9 cellular contexts compared by ENCODE assay signal in the genomic region with DNA sequence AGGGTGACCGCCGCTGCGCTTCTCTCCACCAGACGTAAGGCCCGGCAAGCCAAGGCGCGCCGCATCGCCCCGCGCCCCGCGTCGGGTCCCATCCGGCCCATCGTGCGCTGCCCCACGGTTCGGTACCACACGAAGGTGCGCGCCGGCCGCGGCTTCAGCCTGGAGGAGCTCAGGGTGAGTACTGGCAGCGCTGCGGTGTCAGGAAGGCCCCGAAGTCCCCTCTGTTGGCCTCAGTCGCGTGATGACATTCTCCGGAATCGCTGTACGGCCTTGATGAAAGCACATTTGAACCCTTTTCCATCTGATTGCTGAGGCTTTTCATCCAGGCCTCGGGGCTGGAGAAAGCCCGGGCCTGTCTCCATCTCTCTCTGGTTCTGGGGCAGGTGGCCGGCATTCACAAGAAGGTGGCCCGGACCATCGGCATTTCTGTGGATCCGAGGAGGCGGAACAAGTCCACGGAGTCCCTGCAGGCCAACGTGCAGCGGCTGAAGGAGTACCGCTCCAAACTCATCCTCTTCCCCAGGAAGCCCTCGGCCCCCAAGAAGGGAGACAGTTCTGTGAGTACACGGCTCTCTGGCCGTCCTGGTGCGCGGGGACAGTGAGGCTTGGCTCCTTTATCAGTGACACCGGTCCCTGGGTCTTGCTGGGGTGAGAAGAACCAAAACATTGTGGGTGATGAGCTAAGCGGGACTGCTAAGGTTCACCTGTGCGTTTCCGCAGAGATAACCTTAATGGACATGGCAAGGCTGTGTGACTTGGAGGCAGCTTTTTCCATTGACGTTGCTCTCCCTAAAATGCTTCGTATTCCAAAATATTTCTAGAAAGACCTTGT. TPM values are rescaled to one million over a fixed set of nuclear protein-coding genes. Genes with fewer than 3 reads are reported as not detected.
A peak's percentile ranks its signal among the peaks of the same experiment; 100 is the strongest.
DNase-seq lines count a peak whose midpoint lies in the region; ATAC-seq and TF ChIP-seq lines count a peak whose summit lies in the region.
"Had no signal": no experiment of that assay in that cellular context is flagged by ENCODE, and none has a peak within 500 bp of the region (broad histone marks: within the 10 kb centered on the region; RNA-seq: fewer than 3 reads in every experiment).

No MANE protein-coding gene starts in this region.

- peak overlapping the region; percentile 95 for H3K4me3 Mint-ChIP-seq in activated CD4-positive, alpha-beta T cell treated with anti-CD3 and anti-CD28 coated beads for 36 hours
- peak overlapping the region; percentile 92 for H3K4me3 Mint-ChIP-seq in activated naive CD8-positive, alpha-beta T cell

- POLR2A ChIA-PET in activated CD4-positive, alpha-beta T cell treated with anti-CD3 and anti-CD28 coated beads for 36 hours (lab: Charles Lee): interaction anchor here (1.1 kb wide), 1 partner anchor 54 kb away, joined by 3 read pairs; the partner anchor contains the start of gene SPG7

- ATAC-seq in activated CD4-positive, alpha-beta T cell treated with anti-CD3 and anti-CD28 coated beads for 36 hours: no peak
- ATAC-seq in GM18861 (IDR thresholded peaks at IDR 0.05; ENCODE audit: unreplicated experiment): no peak

- no peaks in the 10 kb centered on the region for H3K27me3 Mint-ChIP-seq in activated CD4-positive, alpha-beta T cell treated with anti-CD3 and anti-CD28 coated beads for 36 hours
- H3K27me3 Mint-ChIP-seq in activated naive CD8-positive, alpha-beta T cell: no peaks in the 10 kb centered on the region

- CTCF ChIA-PET in activated CD4-positive, alpha-beta T cell treated with anti-CD3 and anti-CD28 coated beads for 36 hours (lab: Charles Lee): no interaction called here

- H3K4me1 Mint-ChIP-seq in activated CD4-positive, alpha-beta T cell treated with anti-CD3 and anti-CD28 coated beads for 36 hours: peaks cover 55% of the 10 kb centered on the region
- H3K4me1 Mint-ChIP-seq in activated naive CD8-positive, alpha-beta T cell (ENCODE audit: low read depth): peaks cover 46% of the 10 kb centered on the region

- 9 to 15% methylated on average over 18 to 38 of the region's 55 CpGs for WGBS in testis, 2 donors

- peak overlapping the region; percentile 92 for H3K27ac Mint-ChIP-seq in activated CD4-positive, alpha-beta T cell treated with anti-CD3 and anti-CD28 coated beads for 36 hours
- peak overlapping the region; percentile 92 for H3K27ac Mint-ChIP-seq in activated naive CD8-positive, alpha-beta T cell

- peaks cover 51% of the 10 kb centered on the region for H3K36me3 Mint-ChIP-seq in activated CD4-positive, alpha-beta T cell treated with anti-CD3 and anti-CD28 coated beads for 36 hours (ENCODE audit: low read depth)
- H3K36me3 Mint-ChIP-seq in activated naive CD8-positive, alpha-beta T cell: peaks cover 9% of the 10 kb centered on the region

- intact Hi-C loops in activated CD4-positive, alpha-beta T cell treated with anti-CD3 and anti-CD28 coated beads for 36 hours (cut with DNase I, micrococcal nuclease): loop anchor here (2.0 to 5.0 kb wide), 5 partner anchors 74 to 1109 kb away; partner anchors contain the start of genes CDT1 (in 1 of the 2) and ZFPM1 (in 1 of the 2)
- intact Hi-C loops in testis (cut with DNase I; ENCODE audit: low total_unique reads): no loop called here

- peak overlapping the region; percentile 86 to 87 for H3K27ac ChIP-seq in testis

- TF ChIP-seq CTCF in kidney epithelial cell (IDR thresholded peaks at IDR 0.05; ENCODE audit: insufficient read depth, low read length, poor library complexity, severe bottlenecking) (no peak), testis (IDR thresholded peaks at IDR 0.05) (no peak)

- no peak for DNase-seq in activated CD4-positive, alpha-beta T cell treated with anti-CD3 and anti-CD28 coated beads for 36 hours
- no peak for DNase-seq in activated CD4-positive, alpha-beta T cell treated with anti-CD3 and anti-CD28 coated beads, Interleukin-2, amount 50 U/mL, for 4 hours
- DNase-seq in kidney epithelial cell (ENCODE audit: low read depth) (no peak), testis (no peak), NK-92 (lab: John Stamatoyannopoulos, UW; ENCODE audit: unreplicated experiment) (no peak), activated gamma-delta T cell treated with Interleukin-2 at 50 U/mL for 16 hours (no peak)

- no peaks in the 10 kb centered on the region for H3K9me3 ChIP-seq in testis

- no peak for TF ChIP-seq POLR2A in testis (IDR thresholded peaks at IDR 0.05)

- H3K36me3 ChIP-seq in kidney epithelial cell (ENCODE audit: control insufficient read depth, insufficient read depth, low read length) (peaks cover 8% of the 10 kb centered on the region), testis (ENCODE audit: low read depth, missing control alignments) (no peaks in the 10 kb centered on the region)

- no peaks in the 10 kb centered on the region for H3K9me3 Mint-ChIP-seq in activated CD4-positive, alpha-beta T cell treated with anti-CD3 and anti-CD28 coated beads for 36 hours (ENCODE audit: low read depth)
- no peaks in the 10 kb centered on the region for H3K9me3 Mint-ChIP-seq in activated naive CD8-positive, alpha-beta T cell (ENCODE audit: low read depth)

- H3K4me3 ChIP-seq in kidney epithelial cell (ENCODE audit: low read depth, low read length) (peak overlapping the region; percentile 63), testis (peak overlapping the region; percentile 55 to 94)

- no peaks in the 10 kb centered on the region for H3K27me3 ChIP-seq in kidney epithelial cell (ENCODE audit: control insufficient read depth, insufficient read depth, low read length)
- no peaks in the 10 kb centered on the region for H3K27me3 ChIP-seq in testis

- H3K4me1 ChIP-seq in testis: peaks cover 27% of the 10 kb centered on the region

RNA-seq across cellular contexts. Expression of gene RPL13, which starts 0.9 kb away (rescaled TPM):
- total RNA-seq in activated CD4-positive, alpha-beta T cell treated with anti-CD3 and anti-CD28 coated beads for 36 hours: 1,000 to 10,000 TPM; 2,518 to 3,038 TPM
- total RNA-seq in kidney epithelial cell (11,644 and 17,833 TPM in 2 replicates), testis (1,000 to 10,000 TPM; 1,952 to 3,862 TPM)
- polyA plus RNA-seq in testis (ENCODE audit: insufficient read depth, low read depth, low replicate concordance): 1,947 TPM

RNA-seq across cellular contexts. Expression of gene CPNE7, which starts 14.1 kb away (rescaled TPM):
- total RNA-seq in activated CD4-positive, alpha-beta T cell treated with anti-CD3 and anti-CD28 coated beads for 36 hours: 10 to 100 TPM; 17.3 to 18.7 TPM
- total RNA-seq in kidney epithelial cell (11.5 and 11.6 TPM in 2 replicates), testis (10 to 100 TPM; 12.5 to 15.0 TPM)
- 3.3 TPM for polyA plus RNA-seq in testis (ENCODE audit: insufficient read depth, low read depth, low replicate concordance)

RNA-seq across cellular contexts. Expression of gene DPEP1, which starts 52.0 kb away (rescaled TPM):
- not detected for total RNA-seq in activated CD4-positive, alpha-beta T cell treated with anti-CD3 and anti-CD28 coated beads for 36 hours
- total RNA-seq in kidney epithelial cell: 1.2 and 3.1 TPM in 2 replicates
- total RNA-seq in testis: 100 to 1,000 TPM; 125 to 256 TPM
- polyA plus RNA-seq in testis (ENCODE audit: insufficient read depth, low read depth, low replicate concordance): 105 TPM
- total RNA-seq: T-helper 1 cell treated with Interleukin-12 subunit alpha and Interleukin-12 subunit beta and Interleukin-4 antibody, amounts not matched to agents 30 ng/mL and 1 ng/mL, for 36 hours had no signal

RNA-seq across cellular contexts. Expression of gene SPG7, which starts 53.2 kb away (rescaled TPM):
- 10 to 100 TPM; 68.6 to 76.7 TPM for total RNA-seq in activated CD4-positive, alpha-beta T cell treated with anti-CD3 and anti-CD28 coated beads for 36 hours
- total RNA-seq in kidney epithelial cell (126 and 144 TPM in 2 replicates), testis (100 to 1,000 TPM; 275 to 307 TPM)
- polyA plus RNA-seq in testis (ENCODE audit: insufficient read depth, low read depth, low replicate concordance): 97.9 TPM

Comparison
In these comparisons a context has a peak if more than half of its experiments do, and no peak if none do; other contexts are left out.
1. RNA of gene DPEP1, which starts 52.0 kb away (total RNA-seq): 125 to 256 TPM in testis; 1.2 to 3.1 TPM in kidney epithelial cell and not detected in activated CD4-positive, alpha-beta T cell treated with anti-CD3 and anti-CD28 coated beads for 36 hours; every median in the first group is over 10 times any median in the second.